ENCODE assay signal across 16 cellular contexts in genomic region chr7:124059375-124059774, GRCh38. TPM values are rescaled to one million over a fixed set of nuclear protein-coding genes. Genes with fewer than 3 reads are reported as not detected.
A peak's percentile ranks its signal among the peaks of the same experiment; 100 is the strongest.
DNase-seq lines count a peak whose midpoint lies in the region; ATAC-seq and TF ChIP-seq lines count a peak whose summit lies in the region.
"Had no signal": no experiment of that assay in that cellular context is flagged by ENCODE, and none has a peak within 500 bp of the region (broad histone marks: within the 10 kb centered on the region; RNA-seq: fewer than 3 reads in every experiment).

No MANE protein-coding gene starts in this region.

- no peak overlapping the region for H2BK12ac ChIP-seq in H9 (ENCODE audit: insufficient read length, low read depth, low read length)

- H2AK5ac ChIP-seq in H9 (ENCODE audit: insufficient read length, low read length), result no peak overlapping the region

- H3K36me3 ChIP-seq in neural progenitor cell, result no peaks in the 10 kb centered on the region
- H3K36me3 ChIP-seq: esophagus squamous epithelium, Peyer's patch had no signal

- H3K9me3 ChIP-seq in neural progenitor cell (ENCODE audit: low read depth) (no peaks in the 10 kb centered on the region), H9 (ENCODE audit: control insufficient read depth, low read depth, low read length) (no peaks in the 10 kb centered on the region)
- H3K9me3 ChIP-seq: esophagus squamous epithelium, Peyer's patch had no signal

- H3K4me1 ChIP-seq in neural progenitor cell, result no peaks in the 10 kb centered on the region
- no peaks in the 10 kb centered on the region for H3K4me1 ChIP-seq in H9 (ENCODE audit: insufficient read depth, low read length)
- H3K4me1 ChIP-seq: esophagus squamous epithelium had no signal

- ATAC-seq in GM18909 (IDR thresholded peaks at IDR 0.05; ENCODE audit: poor library complexity, unreplicated experiment) (peak; percentile 100), GM21717 (IDR thresholded peaks at IDR 0.05; ENCODE audit: unreplicated experiment) (peak; percentile 100), HG03108 (IDR thresholded peaks at IDR 0.05; ENCODE audit: unreplicated experiment) (peak; percentile 97)
- ATAC-seq: naive thymus-derived CD4-positive, alpha-beta T cell had no signal

- H3K23ac ChIP-seq in H9 (ENCODE audit: insufficient read length, low read depth, low read length), result no peak overlapping the region

- H4K91ac ChIP-seq in H9 (ENCODE audit: insufficient read length, low read depth, low read length), result no peak overlapping the region

- H3K4me3 Mint-ChIP-seq in neural progenitor cell (no peak overlapping the region), H9 (no peak overlapping the region)
- H3K4me3 Mint-ChIP-seq: central memory CD8-positive, alpha-beta T cell; naive thymus-derived CD4-positive, alpha-beta T cell had no signal

- WGBS in H9 (ENCODE audit: extremely low coverage, insufficient read length, low lambda C conversion rate), result no CpG with 5 or more reads among the region's 4 CpGs

- no peak for DNase-seq in neural progenitor cell (ENCODE audit: low spot score)
- DNase-seq in activated T-cell treated with anti-CD3 and anti-CD28 coated beads, Interleukin-2, amount 50 U/mL, for 1 hour, result no peak
- DNase-seq in SIG-M5 (lab: John Stamatoyannopoulos, UW), result no peak
- DNase-seq in H9, result no peak
- DNase-seq in CD1c-positive myeloid dendritic cell (ENCODE audit: extremely low spot score), result no peak
- DNase-seq: activated CD4-positive, CD25-positive, alpha-beta regulatory T cell; activated effector memory CD4-positive, alpha-beta T cell treated with Interleukin-2 at 50 U/mL for 16 hours; esophagus squamous epithelium; naive thymus-derived CD4-positive, alpha-beta T cell; NCI-H2081; Peyer's patch; stimulated activated CD8-positive, alpha-beta memory T cell treated with anti-CD3 and anti-CD28 coated beads, Interleukin-4, amount 100 ng/mL, for 48 hours had no signal

- H3K79me1 ChIP-seq in H9 (ENCODE audit: insufficient read depth, low read depth, low read length, poor library complexity, severe bottlenecking), result no peaks in the 10 kb centered on the region

- H3K9me3 Mint-ChIP-seq in neural progenitor cell (no peaks in the 10 kb centered on the region), H9 (no peaks in the 10 kb centered on the region; a peak in 1 of 5 replicates)
- H3K9me3 Mint-ChIP-seq: central memory CD8-positive, alpha-beta T cell had no signal

- no peak overlapping the region for H2BK5ac ChIP-seq in H9 (ENCODE audit: insufficient read length, low read length)

- H3K27ac Mint-ChIP-seq in neural progenitor cell (no peak overlapping the region), H9 (no peak overlapping the region)
- H3K27ac Mint-ChIP-seq: naive thymus-derived CD4-positive, alpha-beta T cell had no signal

- H2BK20ac ChIP-seq in H9 (ENCODE audit: low read depth, low read length, poor library complexity, severe bottlenecking), result no peak overlapping the region

- H3K4me1 Mint-ChIP-seq in neural progenitor cell (no peaks in the 10 kb centered on the region), H9 (no peaks in the 10 kb centered on the region)
- H3K4me1 Mint-ChIP-seq: central memory CD8-positive, alpha-beta T cell; naive thymus-derived CD4-positive, alpha-beta T cell had no signal

- no peaks in the 10 kb centered on the region for H3F3A ChIP-seq in neural progenitor cell (ENCODE audit: low read depth)

- peaks cover 2% of the 10 kb centered on the region for H3K27me3 Mint-ChIP-seq in neural progenitor cell (ENCODE audit: insufficient read depth, low read depth)
- no peaks in the 10 kb centered on the region for H3K27me3 Mint-ChIP-seq in H9 (ENCODE audit: low read depth)
- H3K27me3 Mint-ChIP-seq: central memory CD8-positive, alpha-beta T cell; naive thymus-derived CD4-positive, alpha-beta T cell had no signal

- H4K8ac ChIP-seq in H9 (replicated peaks; ENCODE audit: insufficient read length, low read depth, low read length), result no peak overlapping the region

- no peak overlapping the region for H3K56ac ChIP-seq in H9 (ENCODE audit: insufficient read length, low read depth, low read length)

- no peak overlapping the region for H3K18ac ChIP-seq in H9 (ENCODE audit: insufficient read length, low read depth, low read length)

- H3K23me2 ChIP-seq in H9 (ENCODE audit: insufficient read length, low read depth, low read length, poor library complexity, severe bottlenecking), result no peaks in the 10 kb centered on the region

- H2BK15ac ChIP-seq in H9 (ENCODE audit: low read depth, low read length), result no peak overlapping the region

- TF ChIP-seq CTCF in neural progenitor cell (IDR thresholded peaks at IDR 0.05), result no peak
- TF ChIP-seq CTCF in H9 (conservative IDR thresholded peaks at IDR 0.05), result no peak

- no peaks in the 10 kb centered on the region for H3K36me3 Mint-ChIP-seq in neural progenitor cell
- H3K36me3 Mint-ChIP-seq in H9 (ENCODE audit: insufficient read depth in 1 of 3, low read depth in 3 of 3), result no peaks in the 10 kb centered on the region
- H3K36me3 Mint-ChIP-seq: naive thymus-derived CD4-positive, alpha-beta T cell had no signal

- H3K4me2 ChIP-seq in neural progenitor cell (no peak overlapping the region), H9 (ENCODE audit: insufficient read depth, insufficient read length, low read length) (no peak overlapping the region)

- H2AFZ ChIP-seq in neural progenitor cell (replicated peaks) (peak overlapping the region; percentile 31), H9 (ENCODE audit: low read length) (no peak overlapping the region)

- H3K4me3 ChIP-seq in neural progenitor cell, result no peak overlapping the region
- H3K4me3 ChIP-seq: esophagus squamous epithelium, Peyer's patch had no signal

- H3K9ac ChIP-seq in neural progenitor cell (no peak overlapping the region), H9 (ENCODE audit: extremely low read depth, insufficient read length, low read length) (no peak overlapping the region)

- H2BK120ac ChIP-seq in H9 (ENCODE audit: low read depth, low read length, poor library complexity, severe bottlenecking), result no peak overlapping the region

- no peak overlapping the region for H4K5ac ChIP-seq in H9 (ENCODE audit: insufficient read length, low read depth, low read length)

- H3K4ac ChIP-seq in H9 (ENCODE audit: low read depth, low read length), result no peak overlapping the region

- H3K27ac ChIP-seq in neural progenitor cell, result no peak overlapping the region
- no peak overlapping the region for H3K27ac ChIP-seq in H9 (ENCODE audit: insufficient read length, low read depth, low read length)
- H3K27ac ChIP-seq: esophagus squamous epithelium, Peyer's patch had no signal

- H3T11ph ChIP-seq in H9 (ENCODE audit: low read length), result no peak overlapping the region

- H3K14ac ChIP-seq in H9 (ENCODE audit: insufficient read depth, low read length), result no peak overlapping the region

- H3K27me3 ChIP-seq in neural progenitor cell (no peaks in the 10 kb centered on the region), H9 (ENCODE audit: insufficient read depth, low read length) (no peaks in the 10 kb centered on the region)
- H3K27me3 ChIP-seq: esophagus squamous epithelium, Peyer's patch had no signal

- no peaks in the 10 kb centered on the region for H3K79me2 ChIP-seq in neural progenitor cell (ENCODE audit: low read depth)
- no peaks in the 10 kb centered on the region for H3K79me2 ChIP-seq in H9 (ENCODE audit: insufficient read depth, low read length)

- H4K20me1 ChIP-seq in neural progenitor cell (ENCODE audit: low read depth) (no peaks in the 10 kb centered on the region), H9 (ENCODE audit: control insufficient read depth, insufficient read depth, insufficient read length) (no peaks in the 10 kb centered on the region)

RNA-seq across cellular contexts. Expression of gene TMEM229A, which starts 26.5 kb away (rescaled TPM):
- total RNA-seq in neural progenitor cell (ENCODE audit: low replicate concordance) (0.06 TPM in 1 of 2 replicates, not detected in the other), H9 (2021) (0.37 and 0.46 TPM in 2 replicates)
- total RNA-seq: esophagus squamous epithelium; naive thymus-derived CD4-positive, alpha-beta T cell had no signal
